Comparison of ENCODE assay signal across 7 cellular contexts in genomic region chr15:75343953-75344352, GRCh38. TPM values are rescaled to one million over a fixed set of nuclear protein-coding genes. Genes with fewer than 3 reads are reported as not detected.
DNase-seq lines count a peak whose midpoint lies in the region; ATAC-seq, FAIRE-seq and TF ChIP-seq lines count a peak whose summit lies in the region.
"Not testable (repeated sequence)": the region's sequence is repeated elsewhere in the genome, so short reads cannot be mapped to it uniquely, and the experiment has no call there.

No MANE protein-coding gene starts in this region.

- not testable (repeated sequence) for BruUV-seq in HepG2 (replicated peaks; lab: Mats Ljungman, UMichigan)

- not testable (repeated sequence) for H3K9ac ChIP-seq in BLaER1; astrocyte (ENCODE audit: low read length); HepG2 (ENCODE audit: insufficient read depth, low read depth, low read length)

- TF ChIP-seq EP300 in HepG2 (IDR thresholded peaks at IDR 0.05; ENCODE audit: low read depth in 2 of 2, low read length in 2 of 2); HepG2 (CRISPR knock-in tag; IDR thresholded peaks at IDR 0.05; ENCODE audit: borderline replicate concordance): not testable (repeated sequence)

- TF ChIP-seq POLR2A in HepG2 (IDR thresholded peaks at IDR 0.05; ENCODE audit: insufficient read depth in 1 of 2, low read depth in 2 of 2, low read length in 2 of 2), result not testable (repeated sequence)

- H3K27ac ChIP-seq in BLaER1; astrocyte (ENCODE audit: low read depth, low read length); HepG2 (ENCODE audit: extremely low read length, insufficient read depth, low read length): not testable (repeated sequence)

- H3K4me2 ChIP-seq in BLaER1, result peak overlapping the region; percentile 36; the same call in 1 of the 2 replicates
- H3K4me2 ChIP-seq in astrocyte (ENCODE audit: low read length); HepG2 (ENCODE audit: low read depth, low read length): not testable (repeated sequence)

- intact Hi-C loops in HepG2 (cut with micrococcal nuclease; ENCODE audit: unreplicated experiment), result not testable (repeated sequence)

- not testable (repeated sequence) for H3K9me3 Mint-ChIP-seq in astrocyte (ENCODE audit: unreplicated experiment); progenitor cell of endocrine pancreas (ENCODE audit: low read depth)

- H3K4me1 Mint-ChIP-seq in astrocyte (ENCODE audit: low read depth, unreplicated experiment); progenitor cell of endocrine pancreas (ENCODE audit: low read depth): not testable (repeated sequence)

- POLR2A ChIA-PET in HepG2 (lab: Yijun Ruan, JAX), result interaction anchor here (0.8 kb wide), 1 partner anchor 9 kb away, joined by 3 read pairs; no protein-coding TSS in a partner anchor

- not testable (repeated sequence) for H4K20me1 ChIP-seq in BLaER1; astrocyte (ENCODE audit: insufficient read depth, low read length); HepG2 (ENCODE audit: insufficient read depth, low read length)

- H2AFZ ChIP-seq in astrocyte (ENCODE audit: low read depth, low read length); HepG2 (ENCODE audit: low read length): not testable (repeated sequence)

- CTCF ChIA-PET in HepG2 (lab: Yijun Ruan, JAX; ENCODE audit: low intra/inter-chr PET ratio, low total read pairs), result not testable (repeated sequence)

- not testable (repeated sequence) for TF ChIP-seq CTCF in astrocyte (IDR thresholded peaks at IDR 0.05; ENCODE audit: insufficient read depth, low read depth, low read length); fibroblast of the aortic adventitia (IDR thresholded peaks at IDR 0.05; ENCODE audit: insufficient read depth, low read length); HepG2 (CRISPR knock-in tag; IDR thresholded peaks at IDR 0.05); progenitor cell of endocrine pancreas (IDR thresholded peaks at IDR 0.05; ENCODE audit: unreplicated experiment)

- not testable (repeated sequence) for H3K27me3 ChIP-seq in BLaER1; astrocyte (ENCODE audit: insufficient read depth, low read length); HepG2 (ENCODE audit: control insufficient read depth in 1 of 2, insufficient read depth in 2 of 2, low read length in 2 of 2)

- H3K9me3 ChIP-seq in BLaER1; astrocyte (ENCODE audit: insufficient read depth, low read depth, low read length); HepG2 (ENCODE audit: low read length): not testable (repeated sequence)

- not testable (repeated sequence) for H3K4me3 ChIP-seq in BLaER1; astrocyte (ENCODE audit: insufficient read depth, low read depth, low read length); fibroblast of the aortic adventitia (ENCODE audit: low read depth, low read length); HepG2 (replicated peaks in 1 of 3; ENCODE audit: insufficient read depth in 1 of 3, low read depth in 2 of 3, low read length in 3 of 3)

- H3K27ac Mint-ChIP-seq in astrocyte (ENCODE audit: unreplicated experiment), result not testable (repeated sequence)
- H3K27ac Mint-ChIP-seq in progenitor cell of endocrine pancreas, result peak overlapping the region; percentile 71

- H3K36me3 Mint-ChIP-seq in astrocyte (ENCODE audit: low read depth, unreplicated experiment); progenitor cell of endocrine pancreas (ENCODE audit: insufficient read depth): not testable (repeated sequence)

- in situ Hi-C loops in KBM-7 (cut with MboI; ENCODE audit: low pct_unique_long_range_greater_than_20kb, low sequenced_read_pairs); HepG2 (cut with HindIII; ENCODE audit: extremely low pct_ligation_motif_present, low pct_unique_long_range_greater_than_20kb): not testable (repeated sequence)

- peaks cover 31% of the 10 kb centered on the region for H3K36me3 ChIP-seq in BLaER1
- not testable (repeated sequence) for H3K36me3 ChIP-seq in astrocyte (ENCODE audit: insufficient read depth, low read length); HepG2 (replicated peaks in 1 of 2; ENCODE audit: control insufficient read depth in 1 of 2, insufficient read depth in 2 of 2, low read length in 2 of 2)

- peak; percentile 67 for DNase-seq in KBM-7
- DNase-seq in NCI-H2196 (lab: John Stamatoyannopoulos, UW; ENCODE audit: unreplicated experiment), result peak; percentile 5
- peak; percentile 16 for DNase-seq in astrocyte (ENCODE audit: low read depth)
- peak; percentile 57 for DNase-seq in fibroblast of the aortic adventitia (ENCODE audit: low read depth)
- DNase-seq in HepG2 (ENCODE audit: low spot score); progenitor cell of endocrine pancreas (ENCODE audit: low spot score, unreplicated experiment): not testable (repeated sequence)

- not testable (repeated sequence) for TF ChIP-seq RAD21 in HepG2 (CRISPR knock-in tag; IDR thresholded peaks at IDR 0.05)

- H3K4me3 Mint-ChIP-seq in astrocyte (ENCODE audit: unreplicated experiment); progenitor cell of endocrine pancreas (ENCODE audit: low read depth): not testable (repeated sequence)

- H3K4me1 ChIP-seq in BLaER1, result peaks cover 45% of the 10 kb centered on the region
- H3K4me1 ChIP-seq in astrocyte (ENCODE audit: insufficient read depth, low read length), result peaks cover 18% of the 10 kb centered on the region
- H3K4me1 ChIP-seq in HepG2 (ENCODE audit: insufficient read depth, low read length), result peaks cover 11% of the 10 kb centered on the region

- H3K79me2 ChIP-seq in astrocyte (ENCODE audit: insufficient read depth, low read length); HepG2 (ENCODE audit: insufficient read depth, low read length): not testable (repeated sequence)

- WGBS in HepG2 (ENCODE audit: low lambda C conversion rate), result 63% methylated on average over 8 of the region's 8 CpGs

- not testable (repeated sequence) for H3K27me3 Mint-ChIP-seq in astrocyte (ENCODE audit: low read depth, unreplicated experiment); progenitor cell of endocrine pancreas

- not testable (repeated sequence) for ATAC-seq in HepG2

- FAIRE-seq in astrocyte (lab: Jason Lieb, UNC); HepG2 (lab: Jason Lieb, UNC): not testable (repeated sequence)

RNA-seq across cellular contexts. Expression of gene NEIL1, which starts 2.9 kb away (rescaled TPM):
- 4.9 and 5.1 TPM in 2 replicates for total RNA-seq in astrocyte
- total RNA-seq in fibroblast of the aortic adventitia (ENCODE audit: low replicate concordance), result 3.5 and 3.8 TPM in 2 replicates
- total RNA-seq in HepG2 (2016; rRNA removed; fragmentation: Illumina TruSeq; extraction: Trizol), result 3.7 and 10.4 TPM in 2 replicates
- 1.4 and 1.7 TPM in 2 replicates for total RNA-seq in HepG2 (2016; cell fraction: cytosol; rRNA removed; fragmentation: Illumina TruSeq; extraction: Trizol; ENCODE audit: low read depth)
- total RNA-seq in HepG2 (2016; cell fraction: insoluble cytoplasmic fraction; rRNA removed; fragmentation: Illumina TruSeq; extraction: Trizol), result 3.3 and 9.7 TPM in 2 replicates
- total RNA-seq in HepG2 (2016; cell fraction: membrane; rRNA removed; fragmentation: Illumina TruSeq; extraction: Trizol), result 1.2 and 1.6 TPM in 2 replicates
- total RNA-seq in HepG2 (2016; cell fraction: nucleus; rRNA removed; fragmentation: Illumina TruSeq; extraction: Trizol), result 11.2 and 13.2 TPM in 2 replicates
- 15.5 and 20.8 TPM in 2 replicates for polyA plus RNA-seq in HepG2 (2011; rRNA removed)
- 2.3 and 5.2 TPM in 2 replicates for polyA plus RNA-seq in HepG2 (2011; cell fraction: cytosol; rRNA removed)
- 173 and 186 TPM in 2 replicates for polyA plus RNA-seq in HepG2 (2011; cell fraction: nucleus; rRNA removed)
- polyA plus RNA-seq in HepG2 (2012), result 12.7 and 12.8 TPM in 2 replicates
- polyA plus RNA-seq in HepG2 (2016; cell fraction: cytosol; fragmentation: Illumina TruSeq; extraction: Trizol; ENCODE audit: low read depth), result 0.59 and 0.62 TPM in 2 replicates
- polyA plus RNA-seq in HepG2 (2016; cell fraction: insoluble cytoplasmic fraction; fragmentation: Illumina TruSeq; extraction: Trizol; ENCODE audit: low read depth), result 2.5 and 3.3 TPM in 2 replicates
- 0.81 and 1.0 TPM in 2 replicates for polyA plus RNA-seq in HepG2 (2016; cell fraction: membrane; fragmentation: Illumina TruSeq; extraction: Trizol; ENCODE audit: low read depth)
- polyA plus RNA-seq in HepG2 (2016; cell fraction: nucleus; fragmentation: Illumina TruSeq; extraction: Trizol; ENCODE audit: insufficient read depth, low read depth), result 42.4 and 44.3 TPM in 2 replicates
- polyA minus RNA-seq in HepG2 (2011; rRNA and poly(A)+ RNA removed; ENCODE audit: low replicate concordance), result 3.1 and 11.3 TPM in 2 replicates
- 2.1 and 3.2 TPM in 2 replicates for polyA minus RNA-seq in HepG2 (2011; cell fraction: cytosol; rRNA and poly(A)+ RNA removed)
- polyA minus RNA-seq in HepG2 (2011; cell fraction: nucleus; rRNA and poly(A)+ RNA removed), result 13.9 and 19.4 TPM in 2 replicates
- 79.2 and 84.4 TPM in 2 replicates for total RNA-seq in progenitor cell of endocrine pancreas

RNA-seq across cellular contexts. Expression of gene COMMD4, which starts 8.1 kb away (rescaled TPM):
- total RNA-seq in astrocyte (61.0 and 64.1 TPM in 2 replicates), fibroblast of the aortic adventitia (ENCODE audit: low replicate concordance) (54.1 and 66.8 TPM in 2 replicates), HepG2 (2016; rRNA removed; fragmentation: Illumina TruSeq; extraction: Trizol) (89.9 and 106 TPM in 2 replicates), progenitor cell of endocrine pancreas (95.6 and 95.7 TPM in 2 replicates)
- total RNA-seq in HepG2 (2016; cell fraction: cytosol; rRNA removed; fragmentation: Illumina TruSeq; extraction: Trizol; ENCODE audit: low read depth), result 17.5 and 17.7 TPM in 2 replicates
- total RNA-seq in HepG2 (2016; cell fraction: insoluble cytoplasmic fraction; rRNA removed; fragmentation: Illumina TruSeq; extraction: Trizol), result 89.8 and 123 TPM in 2 replicates
- total RNA-seq in HepG2 (2016; cell fraction: membrane; rRNA removed; fragmentation: Illumina TruSeq; extraction: Trizol), result 25.0 and 27.3 TPM in 2 replicates
- 47.4 and 48.2 TPM in 2 replicates for total RNA-seq in HepG2 (2016; cell fraction: nucleus; rRNA removed; fragmentation: Illumina TruSeq; extraction: Trizol)
- 45.8 and 48.8 TPM in 2 replicates for polyA plus RNA-seq in HepG2 (2011; rRNA removed)
- 65.2 and 112 TPM in 2 replicates for polyA plus RNA-seq in HepG2 (2011; cell fraction: cytosol; rRNA removed)
- 131 and 137 TPM in 2 replicates for polyA plus RNA-seq in HepG2 (2011; cell fraction: nucleus; rRNA removed)
- polyA plus RNA-seq in HepG2 (2012), result 24.2 and 36.2 TPM in 2 replicates
- polyA plus RNA-seq in HepG2 (2016; cell fraction: cytosol; fragmentation: Illumina TruSeq; extraction: Trizol; ENCODE audit: low read depth), result 18.7 and 20.0 TPM in 2 replicates
- 103 and 109 TPM in 2 replicates for polyA plus RNA-seq in HepG2 (2016; cell fraction: insoluble cytoplasmic fraction; fragmentation: Illumina TruSeq; extraction: Trizol; ENCODE audit: low read depth)
- 24.2 and 25.0 TPM in 2 replicates for polyA plus RNA-seq in HepG2 (2016; cell fraction: membrane; fragmentation: Illumina TruSeq; extraction: Trizol; ENCODE audit: low read depth)
- 99.3 and 104 TPM in 2 replicates for polyA plus RNA-seq in HepG2 (2016; cell fraction: nucleus; fragmentation: Illumina TruSeq; extraction: Trizol; ENCODE audit: insufficient read depth, low read depth)
- 34.3 and 108 TPM in 2 replicates for polyA minus RNA-seq in HepG2 (2011; rRNA and poly(A)+ RNA removed; ENCODE audit: low replicate concordance)
- polyA minus RNA-seq in HepG2 (2011; cell fraction: cytosol; rRNA and poly(A)+ RNA removed), result 10.2 and 20.8 TPM in 2 replicates
- 8.6 and 10.4 TPM in 2 replicates for polyA minus RNA-seq in HepG2 (2011; cell fraction: nucleus; rRNA and poly(A)+ RNA removed)

RNA-seq across cellular contexts. Expression of gene MAN2C1, which starts 24.5 kb away (rescaled TPM):
- 76.5 and 80.8 TPM in 2 replicates for total RNA-seq in astrocyte
- 92.6 and 113 TPM in 2 replicates for total RNA-seq in fibroblast of the aortic adventitia (ENCODE audit: low replicate concordance)
- total RNA-seq in HepG2 (2016; rRNA removed; fragmentation: Illumina TruSeq; extraction: Trizol), result 19.5 and 71.0 TPM in 2 replicates
- total RNA-seq in HepG2 (2016; cell fraction: cytosol; rRNA removed; fragmentation: Illumina TruSeq; extraction: Trizol; ENCODE audit: low read depth), result 22.6 and 23.0 TPM in 2 replicates
- total RNA-seq in HepG2 (2016; cell fraction: insoluble cytoplasmic fraction; rRNA removed; fragmentation: Illumina TruSeq; extraction: Trizol), result 18.6 and 68.6 TPM in 2 replicates
- total RNA-seq in HepG2 (2016; cell fraction: membrane; rRNA removed; fragmentation: Illumina TruSeq; extraction: Trizol), result 13.2 and 14.6 TPM in 2 replicates
- 97.9 and 121 TPM in 2 replicates for total RNA-seq in HepG2 (2016; cell fraction: nucleus; rRNA removed; fragmentation: Illumina TruSeq; extraction: Trizol)
- 62.6 and 75.6 TPM in 2 replicates for polyA plus RNA-seq in HepG2 (2011; rRNA removed)
- 13.2 and 22.4 TPM in 2 replicates for polyA plus RNA-seq in HepG2 (2011; cell fraction: cytosol; rRNA removed)
- 865 and 1,137 TPM in 2 replicates for polyA plus RNA-seq in HepG2 (2011; cell fraction: nucleus; rRNA removed)
- 75.9 and 76.2 TPM in 2 replicates for polyA plus RNA-seq in HepG2 (2012)
- 1.8 and 2.8 TPM in 2 replicates for polyA plus RNA-seq in HepG2 (2016; cell fraction: cytosol; fragmentation: Illumina TruSeq; extraction: Trizol; ENCODE audit: low read depth)
- 13.7 and 14.4 TPM in 2 replicates for polyA plus RNA-seq in HepG2 (2016; cell fraction: insoluble cytoplasmic fraction; fragmentation: Illumina TruSeq; extraction: Trizol; ENCODE audit: low read depth)
- 3.1 and 3.3 TPM in 2 replicates for polyA plus RNA-seq in HepG2 (2016; cell fraction: membrane; fragmentation: Illumina TruSeq; extraction: Trizol; ENCODE audit: low read depth)
- 278 and 324 TPM in 2 replicates for polyA plus RNA-seq in HepG2 (2016; cell fraction: nucleus; fragmentation: Illumina TruSeq; extraction: Trizol; ENCODE audit: insufficient read depth, low read depth)
- polyA minus RNA-seq in HepG2 (2011; rRNA and poly(A)+ RNA removed; ENCODE audit: low replicate concordance), result 124 and 148 TPM in 2 replicates
- 16.0 and 22.9 TPM in 2 replicates for polyA minus RNA-seq in HepG2 (2011; cell fraction: cytosol; rRNA and poly(A)+ RNA removed)
- 169 and 181 TPM in 2 replicates for polyA minus RNA-seq in HepG2 (2011; cell fraction: nucleus; rRNA and poly(A)+ RNA removed)
- 196 and 200 TPM in 2 replicates for total RNA-seq in progenitor cell of endocrine pancreas
